In genomic region chr3:80526153-80526552, GRCh38 we compare ENCODE assay signal across 17 cellular contexts.
DNase-seq lines count a peak whose midpoint lies in the region; TF ChIP-seq lines count a peak whose summit lies in the region.
"Had no signal": no experiment of that assay in that cellular context is flagged by ENCODE, and none has a peak within 500 bp of the region (broad histone marks: within the 10 kb centered on the region; RNA-seq: fewer than 3 reads in every experiment).

No MANE protein-coding gene starts in this region.

- H3K36me3 ChIP-seq in OCI-LY1 (ENCODE audit: insufficient read depth, low read length) = no peaks in the 10 kb centered on the region
- no peaks in the 10 kb centered on the region for H3K36me3 ChIP-seq in smooth muscle cell (ENCODE audit: low read depth)
- H3K36me3 ChIP-seq: heart right ventricle, thoracic aorta had no signal

- H3F3A ChIP-seq in OCI-LY1 (ENCODE audit: insufficient read depth, low read length) (no peaks in the 10 kb centered on the region), smooth muscle cell (ENCODE audit: low read depth) (no peaks in the 10 kb centered on the region)

- no peaks in the 10 kb centered on the region for H4K20me1 ChIP-seq in OCI-LY1 (ENCODE audit: insufficient read depth, low read length)
- no peaks in the 10 kb centered on the region for H4K20me1 ChIP-seq in smooth muscle cell (ENCODE audit: low read depth)

- H3K9ac ChIP-seq in OCI-LY1 (ENCODE audit: low read length) = no peak overlapping the region
- H3K9ac ChIP-seq in smooth muscle cell (ENCODE audit: low read depth) = no peak overlapping the region

- H3K79me2 ChIP-seq in OCI-LY1 (ENCODE audit: insufficient read depth, low read length) = no peaks in the 10 kb centered on the region
- H3K79me2 ChIP-seq in smooth muscle cell (ENCODE audit: low read depth) = no peaks in the 10 kb centered on the region

- no peak overlapping the region for H3K4me3 ChIP-seq in OCI-LY1 (ENCODE audit: low read depth, low read length, poor library complexity, severe bottlenecking)
- H3K4me3 ChIP-seq in smooth muscle cell = no peak overlapping the region
- H3K4me3 ChIP-seq: heart right ventricle, thoracic aorta had no signal

- H3K27me3 ChIP-seq in OCI-LY1 (ENCODE audit: insufficient read depth, low read length) (no peaks in the 10 kb centered on the region), smooth muscle cell (ENCODE audit: low read depth) (no peaks in the 10 kb centered on the region)
- H3K27me3 ChIP-seq: heart right ventricle had no signal

- CTCF ChIA-PET in HEK293T (lab: Yijun Ruan, JAX) = interaction anchor here (0.6 kb wide), 1 partner anchor 291 kb away, joined by 3 read pairs; no protein-coding TSS in a partner anchor

- H3K4me1 ChIP-seq in OCI-LY1 (ENCODE audit: insufficient read depth, low read length, severe bottlenecking) (no peaks in the 10 kb centered on the region), smooth muscle cell (ENCODE audit: low read depth) (no peaks in the 10 kb centered on the region)
- H3K4me1 ChIP-seq: heart right ventricle had no signal

- H3K27ac ChIP-seq in OCI-LY1 (ENCODE audit: low read depth, low read length, poor library complexity, severe bottlenecking) (no peak overlapping the region), smooth muscle cell (ENCODE audit: low read depth) (no peak overlapping the region)
- H3K27ac ChIP-seq: heart right ventricle, thoracic aorta had no signal

- peak; percentile 3 for DNase-seq in dermis blood vessel endothelial cell
- DNase-seq in smooth muscle cell (lab: John Stamatoyannopoulos, UW; ENCODE audit: unreplicated experiment) = no peak
- no peak for DNase-seq in HEK293T (ENCODE audit: extremely low spot score)
- no peak for DNase-seq in effector CD4-positive, alpha-beta T cell
- no peak for DNase-seq in UCSD-AML1 (lab: John Stamatoyannopoulos, UW; ENCODE audit: unreplicated experiment)
- DNase-seq: activated CD4-positive, alpha-beta T cell treated with anti-CD3 and anti-CD28 coated beads, Interleukin-2, amount 50 U/mL, for 4 hours; activated T-cell treated with anti-CD3 and anti-CD28 coated beads, Interleukin-2, amount 50 U/mL, for 24 hours; CD4-positive, CD25-positive, alpha-beta regulatory T cell; heart right ventricle; naive B cell; NCI-H1048; NCI-H2107; NCI-H748 treated with DMSO at 0.1 percent for 48 hours; RPMI8226 had no signal

- no peaks in the 10 kb centered on the region for H3K9me3 ChIP-seq in OCI-LY1 (ENCODE audit: low read length)
- no peaks in the 10 kb centered on the region for H3K9me3 ChIP-seq in smooth muscle cell (replicated peaks; ENCODE audit: low read depth)
- H3K9me3 ChIP-seq: thoracic aorta had no signal

- H3K4me2 ChIP-seq in OCI-LY1 (ENCODE audit: low read length) = no peak overlapping the region
- no peak overlapping the region for H3K4me2 ChIP-seq in smooth muscle cell

- no peaks in the 10 kb centered on the region for H3K9me2 ChIP-seq in OCI-LY1 (ENCODE audit: low read depth, low read length)

- 63% methylated on average over 4 of the region's 4 CpGs for WGBS in smooth muscle cell (ENCODE audit: low lambda C conversion rate)

- POLR2A ChIA-PET in HEK293T (lab: Yijun Ruan, JAX) = no interaction called here

- peak; percentile 30; the same call in 2 of the 3 replicates for TF ChIP-seq CTCF in GM12872 (IDR thresholded peaks at IDR 0.05; ENCODE audit: insufficient read depth, low read depth, low read length)
- peak; percentile 40; the same call in 1 of the 2 replicates for TF ChIP-seq CTCF in OCI-LY1 (IDR thresholded peaks at IDR 0.05; ENCODE audit: low read length)
- peak; percentile 31 for TF ChIP-seq CTCF in smooth muscle cell (IDR thresholded peaks at IDR 0.05; ENCODE audit: borderline replicate concordance, insufficient read depth, poor library complexity, severe bottlenecking)

- H2AFZ ChIP-seq in OCI-LY1 (ENCODE audit: low read length) (no peak overlapping the region), smooth muscle cell (ENCODE audit: low read depth) (peak overlapping the region; percentile 6)

TF ChIP-seq in HEK293T, 16 proteins besides CTCF, POLR2A, EP300 and RAD21:
- no peak for TF ChIP-seq BHLHE40 (IDR thresholded peaks at IDR 0.05; ENCODE audit: borderline replicate concordance)
- TF ChIP-seq PKNOX1 (IDR thresholded peaks at IDR 0.05) = no peak
